In genomic region chr11:27174672-27175210, GRCh38 we compare ENCODE assay signal across 16 cellular contexts.
"Had no signal": no experiment of that assay in that cellular context is flagged by ENCODE, and none has a peak within 500 bp of the region (broad histone marks: within the 10 kb centered on the region; RNA-seq: fewer than 3 reads in every experiment).

No MANE protein-coding gene starts in this region.

- DNase-seq: activated B cell treated with CpG ODN at 0.5 μM for 24 hours; activated CD4-positive, alpha-beta memory T cell treated with anti-CD3 and anti-CD28 coated beads for 36 hours; activated CD4-positive, alpha-beta T cell treated with anti-CD3 and anti-CD28 coated beads for 4 hours; activated T-cell treated with anti-CD3 and anti-CD28 coated beads for 4 hours; effector CD4-positive, alpha-beta T cell; left cardiac atrium; lower lobe of right lung; natural killer cell; ovary; stimulated activated CD4-positive, alpha-beta T cell treated with anti-CD3 and anti-CD28 coated beads, Interleukin-4, amount 100 ng/mL, for 24 hours; upper lobe of right lung had no signal

- H3K4me3 ChIP-seq: lower lobe of right lung, ovary, smooth muscle cell, thoracic aorta, upper lobe of right lung had no signal

- H3K27me3 ChIP-seq: ovary had no signal

- H3K27ac ChIP-seq: lower lobe of right lung, ovary, thoracic aorta, upper lobe of right lung had no signal

- ATAC-seq: left cardiac atrium; natural killer cell; sciatic nerve; stimulated activated memory B cell treated with anti-CD40 and anti-IgM and Interleukin-4, amounts not matched to agents 10 μg/mL and 1 μg/mL and 100 μg/mL, for 72 hours had no signal

- H3K9me3 ChIP-seq: lower lobe of right lung, ovary, thoracic aorta, upper lobe of right lung had no signal

- H3K36me3 ChIP-seq: lower lobe of right lung, ovary, thoracic aorta, upper lobe of right lung had no signal

- H3K4me1 ChIP-seq: lower lobe of right lung, upper lobe of right lung had no signal

- FAIRE-seq: TTC549 had no signal
